In genomic region chr4:183807420-183808101, GRCh38 we compare ENCODE assay signal across 2 cellular contexts.
TF ChIP-seq lines count a peak whose summit lies in the region.

No MANE protein-coding gene starts in this region.

TF ChIP-seq in liver, 16 proteins besides CTCF, POLR2A, EP300 and RAD21 (continued from another document):
- TF ChIP-seq ZBTB33 (IDR thresholded peaks at IDR 0.05) = no peak
- no peak for TF ChIP-seq HNF4A (conservative IDR thresholded peaks at IDR 0.05)
- TF ChIP-seq ATF3 (IDR thresholded peaks at IDR 0.05) = no peak
- no peak for TF ChIP-seq REST (IDR thresholded peaks at IDR 0.05)
- TF ChIP-seq SP1 (IDR thresholded peaks at IDR 0.05) = no peak
- no peak for TF ChIP-seq YY1 (IDR thresholded peaks at IDR 0.05)
- no peak for TF ChIP-seq RXRA (IDR thresholded peaks at IDR 0.05)

TF ChIP-seq in HepG2, 621 proteins besides CTCF, POLR2A, EP300 and RAD21 (continued from another document):
- no peak for TF ChIP-seq ETV6 (CRISPR knock-in tag; conservative IDR thresholded peaks at IDR 0.05)
- no peak for TF ChIP-seq ZNF792 (CRISPR knock-in tag; IDR thresholded peaks at IDR 0.05)
